In genomic region chr16:48025359-48025758, GRCh38 we compare ENCODE assay signal across 24 cellular contexts.
"Had no signal": no experiment of that assay in that cellular context is flagged by ENCODE, and none has a peak within 500 bp of the region (broad histone marks: within the 10 kb centered on the region; RNA-seq: fewer than 3 reads in every experiment).

No MANE protein-coding gene starts in this region.

- H3K4me3 Mint-ChIP-seq: central memory CD8-positive, alpha-beta T cell; effector memory CD8-positive, alpha-beta T cell; naive thymus-derived CD8-positive, alpha-beta T cell; nephron progenitor cell had no signal

- H3K4me1 Mint-ChIP-seq: central memory CD8-positive, alpha-beta T cell; naive thymus-derived CD8-positive, alpha-beta T cell had no signal

- H3K4me1 ChIP-seq: esophagus squamous epithelium, prostate gland, right atrium auricular region, stomach, thyroid gland had no signal

- H3K9me3 ChIP-seq: esophagus squamous epithelium, prostate gland, right atrium auricular region, stomach, thyroid gland had no signal

- H3K27me3 ChIP-seq: esophagus squamous epithelium, right atrium auricular region, stomach, thyroid gland had no signal

- H3K4me2 ChIP-seq: smooth muscle cell had no signal

- H3K4me3 ChIP-seq: coronary artery, esophagus squamous epithelium, prostate gland, right atrium auricular region, smooth muscle cell, stomach, thyroid gland had no signal

- H3K27ac Mint-ChIP-seq: effector memory CD8-positive, alpha-beta T cell; nephron progenitor cell had no signal

- H3K9me3 Mint-ChIP-seq: central memory CD8-positive, alpha-beta T cell; effector memory CD8-positive, alpha-beta T cell had no signal

- ATAC-seq: effector memory CD8-positive, alpha-beta T cell; left lobe of liver; naive thymus-derived CD8-positive, alpha-beta T cell; sciatic nerve had no signal

- H3K36me3 ChIP-seq: esophagus squamous epithelium, prostate gland, right atrium auricular region, stomach, thyroid gland had no signal

- DNase-seq: dermis blood vessel endothelial cell; effector memory CD8-positive, alpha-beta T cell; esophagus squamous epithelium; head of caudate nucleus; kidney; mesenchymal stem cell; naive thymus-derived CD8-positive, alpha-beta T cell; nephron progenitor cell; nucleus accumbens; stimulated activated CD4-positive, alpha-beta T cell treated with anti-CD3 and anti-CD28 coated beads, Interleukin-12 subunit alpha, Interleukin-12 subunit beta, amount 100 ng/mL, for 4 hours; stimulated activated CD4-positive, alpha-beta T cell treated with anti-CD3 and anti-CD28 coated beads, Interleukin-1b, Interleukin-23, amount 100 ng/mL, for 48 hours; stimulated activated CD4-positive, alpha-beta T cell treated with anti-CD3 and anti-CD28 coated beads, Interleukin-4, amount 100 ng/mL, for 1 hour; stimulated activated CD8-positive, alpha-beta memory T cell treated with anti-CD3 and anti-CD28 coated beads, Interleukin-4, amount 100 ng/mL, for 48 hours; stimulated activated naive CD4-positive, alpha-beta T cell treated with Interleukin-2 at 50 U/mL for 16 hours; stomach; thyroid gland; trophoblast cell had no signal

- H3K27ac ChIP-seq: coronary artery, esophagus squamous epithelium, prostate gland, right atrium auricular region, stomach, thyroid gland had no signal
